In genomic region chr14:38150075-38150474, GRCh38 we compare ENCODE assay signal across 23 cellular contexts. TPM values are rescaled to one million over a fixed set of nuclear protein-coding genes. Genes with fewer than 3 reads are reported as not detected.
"Had no signal": no experiment of that assay in that cellular context is flagged by ENCODE, and none has a peak within 500 bp of the region (broad histone marks: within the 10 kb centered on the region; RNA-seq: fewer than 3 reads in every experiment).

No MANE protein-coding gene starts in this region.

- ATAC-seq: effector memory CD8-positive, alpha-beta T cell; left lung; pancreas; stimulated activated naive CD8-positive, alpha-beta T cell treated with anti-CD3 and anti-CD28 coated beads, Interleukin-15, amount 100 ng/mL, for 72 hours; WTC11 had no signal

- H3K9me3 ChIP-seq: left lung, pancreas, sigmoid colon, testis had no signal

- H3K27ac ChIP-seq: epithelial cell of prostate, hepatocyte, left lung, neural progenitor cell, pancreas, sigmoid colon, testis had no signal

- H3K4me1 ChIP-seq: left lung, neural progenitor cell, pancreas, sigmoid colon, testis had no signal

- H3K27me3 ChIP-seq: hepatocyte, left lung, neural progenitor cell, pancreas, sigmoid colon, testis had no signal

- H2AFZ ChIP-seq: hepatocyte, neural progenitor cell had no signal

- H3K36me3 ChIP-seq: left lung, neural progenitor cell, pancreas, sigmoid colon had no signal

- H3K4me2 ChIP-seq: hepatocyte, neural progenitor cell had no signal

- DNase-seq: activated CD4-positive, alpha-beta T cell treated with anti-CD3 and anti-CD28 coated beads, Interleukin-2, amount 10 ng/mL, durations not matched to agents 24 days and 14 days; activated CD8-positive, alpha-beta memory T cell treated with anti-CD3 and anti-CD28 coated beads, Interleukin-2, amount 50 U/mL, for 48 hours; activated naive CD4-positive, alpha-beta T cell; activated naive CD8-positive, alpha-beta T cell treated with anti-CD3 and anti-CD28 coated beads, Interleukin-2, amount 10 ng/mL, durations not matched to agents 7 days and 5 days; anterior cingulate cortex; cerebellar nuclear complex; dermis blood vessel endothelial cell; effector memory CD8-positive, alpha-beta T cell; kidney; left lung; mammary epithelial cell; naive B cell; pancreas; sigmoid colon; stimulated activated CD4-positive, alpha-beta T cell treated with anti-CD3 and anti-CD28 coated beads, Interleukin-1b, Interleukin-23, amount 100 ng/mL, for 48 hours; stimulated activated naive CD8-positive, alpha-beta T cell treated with anti-CD3 and anti-CD28 coated beads, Interleukin-15, amount 100 ng/mL, for 72 hours; T-helper 2 cell; testis had no signal

- H3K4me3 ChIP-seq: hepatocyte, left lung, neural progenitor cell, pancreas, sigmoid colon, testis had no signal

- H3K9ac ChIP-seq: neural progenitor cell had no signal

- H3K79me2 ChIP-seq: hepatocyte had no signal

RNA-seq across cellular contexts. Expression of gene SSTR1, which starts 57.6 kb away (rescaled TPM):
- total RNA-seq: activated CD4-positive, alpha-beta T cell treated with anti-CD3 and anti-CD28 coated beads, Interleukin-2, amount 10 ng/mL, durations not matched to agents 24 days and 14 days; activated naive CD8-positive, alpha-beta T cell treated with anti-CD3 and anti-CD28 coated beads, Interleukin-2, amount 10 ng/mL, durations not matched to agents 7 days and 5 days; mononuclear cell had no signal
- polyA plus RNA-seq: mammary epithelial cell had no signal
